1 cellular context compared by ENCODE assay signal in genomic region chr2:24482972-24483300, GRCh38.
A peak's percentile ranks its signal among the peaks of the same experiment; 100 is the strongest.
TF ChIP-seq lines count a peak whose summit lies in the region.

No MANE protein-coding gene starts in this region.

TF ChIP-seq in K562, 482 proteins besides CTCF, POLR2A, EP300 and RAD21 (continued from another document and continues in another):
- no peak for TF ChIP-seq ATF2 (CRISPR knock-in tag; IDR thresholded peaks at IDR 0.05)
- no peak for TF ChIP-seq IFI16 (CRISPR knock-in tag; IDR thresholded peaks at IDR 0.05)
- TF ChIP-seq ERF (CRISPR knock-in tag; IDR thresholded peaks at IDR 0.05) = no peak
- TF ChIP-seq E2F4 (CRISPR knock-in tag; IDR thresholded peaks at IDR 0.05; ENCODE audit: low read depth) = no peak
- 0 out of 2 replicates have a peak, but pooled peaks have one; percentile 2 for TF ChIP-seq SMARCE1 (IDR thresholded peaks at IDR 0.05)
- TF ChIP-seq SMARCB1 (IDR thresholded peaks at IDR 0.05; ENCODE audit: insufficient read length, low read depth) = no peak
- TF ChIP-seq MAX (CRISPR knock-in tag; IDR thresholded peaks at IDR 0.05) = no peak
- TF ChIP-seq RAD51 (IDR thresholded peaks at IDR 0.05; ENCODE audit: borderline replicate concordance, low read depth) = no peak
- no peak for TF ChIP-seq ZNF277 (CRISPR knock-in tag; IDR thresholded peaks at IDR 0.05; ENCODE audit: borderline replicate concordance)
- TF ChIP-seq HMBOX1 (IDR thresholded peaks at IDR 0.05) = no peak
- TF ChIP-seq ZKSCAN1 (IDR thresholded peaks at IDR 0.05; ENCODE audit: low read depth, low read length) = no peak
- TF ChIP-seq NFXL1 (CRISPR knock-in tag; IDR thresholded peaks at IDR 0.05) = no peak
- no peak for TF ChIP-seq ZNF512 (tag; IDR thresholded peaks at IDR 0.05)
- no peak for TF ChIP-seq NR2F6 (CRISPR knock-in tag; IDR thresholded peaks at IDR 0.05)
- no peak for TF ChIP-seq SIN3B (IDR thresholded peaks at IDR 0.05; ENCODE audit: low read depth)
- TF ChIP-seq DLX4 (CRISPR knock-in tag; IDR thresholded peaks at IDR 0.05) = no peak
- no peak for TF ChIP-seq ZNF143 (CRISPR knock-in tag; IDR thresholded peaks at IDR 0.05)
- TF ChIP-seq ZNF449 (CRISPR knock-in tag; IDR thresholded peaks at IDR 0.05) = no peak
- no peak for TF ChIP-seq LEF1 (IDR thresholded peaks at IDR 0.05)
- no peak for TF ChIP-seq ZNF280A (IDR thresholded peaks at IDR 0.05; ENCODE audit: low read depth, partially characterized antibody)
- peak; percentile 8 for TF ChIP-seq TAF9B (IDR thresholded peaks at IDR 0.05; ENCODE audit: partially characterized antibody)
- no peak for TF ChIP-seq CREBBP (IDR thresholded peaks at IDR 0.05; ENCODE audit: low read depth, low read length)
- TF ChIP-seq E4F1 (CRISPR knock-in tag; IDR thresholded peaks at IDR 0.05; ENCODE audit: borderline replicate concordance) = no peak
- TF ChIP-seq UBTF (IDR thresholded peaks at IDR 0.05; ENCODE audit: borderline replicate concordance in 1 of 2, low read depth in 2 of 2, low read length in 2 of 2) = 0 out of 4 replicates have a peak, but pooled peaks of 1 of the 2 experiments have one; percentile 9
- no peak for TF ChIP-seq RNF2 (IDR thresholded peaks at IDR 0.05)
- no peak for TF ChIP-seq CAMTA2 (CRISPR knock-in tag; conservative IDR thresholded peaks at IDR 0.05)
- 0 out of 2 replicates have a peak, but pooled peaks have one; percentile 9 for TF ChIP-seq MTA3 (IDR thresholded peaks at IDR 0.05; ENCODE audit: borderline replicate concordance)
- peak; percentile 59 for TF ChIP-seq RBBP5 (IDR thresholded peaks at IDR 0.05; ENCODE audit: borderline replicate concordance, insufficient read depth, low read length, poor library complexity, severe bottlenecking)
- no peak for TF ChIP-seq DNMT1 (IDR thresholded peaks at IDR 0.05)
- TF ChIP-seq KDM4B (IDR thresholded peaks at IDR 0.05; ENCODE audit: borderline replicate concordance in 2 of 2, low read depth in 1 of 2) = no peak
- peak; percentile 10; the same call in 1 of the 2 replicates for TF ChIP-seq ETV1 (tag; conservative IDR thresholded peaks at IDR 0.05; ENCODE audit: low read depth)
- TF ChIP-seq ETV5 (CRISPR knock-in tag; IDR thresholded peaks at IDR 0.05; ENCODE audit: low read depth) = peak; percentile 48; the same call in 1 of the 2 replicates
- no peak for TF ChIP-seq ILF3 (IDR thresholded peaks at IDR 0.05; ENCODE audit: borderline replicate concordance)
- TF ChIP-seq TBP (optimal IDR thresholded peaks at IDR 0.05; ENCODE audit: low read depth, low read length) = no peak
- TF ChIP-seq NFRKB (IDR thresholded peaks at IDR 0.05; ENCODE audit: low read depth) = peak; percentile 59; the same call in 1 of the 2 replicates
- TF ChIP-seq ELF2 (CRISPR knock-in tag; IDR thresholded peaks at IDR 0.05) = 0 out of 2 replicates have a peak, but pooled peaks have one; percentile 11
- TF ChIP-seq NR1H2 (CRISPR knock-in tag; IDR thresholded peaks at IDR 0.05) = no peak
- no peak for TF ChIP-seq THRAP3 (IDR thresholded peaks at IDR 0.05; ENCODE audit: borderline replicate concordance)
- TF ChIP-seq E2F8 (IDR thresholded peaks at IDR 0.05; ENCODE audit: low read depth, partially characterized antibody) = no peak
- TF ChIP-seq ZNF3 (CRISPR knock-in tag; IDR thresholded peaks at IDR 0.05) = no peak
- no peak for TF ChIP-seq NONO (IDR thresholded peaks at IDR 0.05; ENCODE audit: low read depth in 2 of 2, low read length in 1 of 2)
- no peak for TF ChIP-seq ILK (tag; IDR thresholded peaks at IDR 0.05; ENCODE audit: borderline replicate concordance, low read depth)
- TF ChIP-seq RBM25 (IDR thresholded peaks at IDR 0.05; ENCODE audit: low read depth, low read length, severe bottlenecking) = no peak
- TF ChIP-seq PHF8 (IDR thresholded peaks at IDR 0.05; ENCODE audit: borderline replicate concordance, low read length) = no peak
- no peak for TF ChIP-seq JUN (IDR thresholded peaks at IDR 0.05; ENCODE audit: borderline replicate concordance, low read depth, low read length)
- TF ChIP-seq JUN (CRISPR knock-in tag; IDR thresholded peaks at IDR 0.05; ENCODE audit: borderline replicate concordance) = no peak
- TF ChIP-seq ZNF175 (CRISPR knock-in tag; IDR thresholded peaks at IDR 0.05; ENCODE audit: low read depth) = peak; percentile 15; the same call in 1 of the 2 replicates
- no peak for TF ChIP-seq PHF20 (IDR thresholded peaks at IDR 0.05; ENCODE audit: partially characterized antibody)
- TF ChIP-seq ATF7 (IDR thresholded peaks at IDR 0.05) = no peak; the same call in 1 of the 2 replicates
